Comparison of ENCODE assay signal across 18 cellular contexts in the genomic region with DNA sequence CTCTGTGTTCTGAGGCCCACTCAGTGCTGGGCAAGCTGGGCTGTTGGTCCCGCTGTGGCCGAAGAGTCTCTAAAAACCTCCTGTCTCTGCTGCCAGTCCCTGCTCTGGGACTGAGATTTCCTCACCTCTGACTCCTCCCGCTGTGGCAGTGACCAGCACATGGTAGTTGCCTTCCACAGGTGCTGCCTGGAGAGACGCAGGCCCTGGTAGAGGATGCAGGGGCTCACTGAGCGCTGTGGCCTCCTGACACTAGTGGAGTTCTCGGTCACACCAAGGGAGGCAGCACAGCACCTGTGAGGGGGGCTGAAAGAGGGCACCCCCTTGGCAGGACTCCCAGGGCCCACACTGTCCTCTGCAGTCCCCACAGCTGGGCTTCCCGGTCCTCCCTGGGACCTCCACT.
"Had no signal": no experiment of that assay in that cellular context is flagged by ENCODE, and none has a peak within 500 bp of the region (broad histone marks: within the 10 kb centered on the region; RNA-seq: fewer than 3 reads in every experiment).

No MANE protein-coding gene starts in this region.

- H3K36me3 Mint-ChIP-seq: natural killer cell had no signal

- H3K36me3 ChIP-seq: heart right ventricle, neural progenitor cell, prostate gland, right lobe of liver, spleen had no signal

- DNase-seq: cortex of kidney; dorsolateral prefrontal cortex; effector CD8-positive, alpha-beta T cell; heart right ventricle; hypothalamus; kidney glomerular epithelial cell; natural killer cell; occipital lobe; right lobe of liver; spleen; stimulated activated CD4-positive, alpha-beta T cell treated with anti-CD3 and anti-CD28 coated beads, Interleukin-15, amount 100 ng/mL, for 24 hours; stimulated activated CD4-positive, alpha-beta T cell treated with anti-CD3 and anti-CD28 coated beads, Interleukin-1b, Interleukin-23, amount 100 ng/mL, for 48 hours; stimulated activated CD4-positive, alpha-beta T cell treated with anti-CD3 and anti-CD28 coated beads, Interleukin-4, amount 100 ng/mL, for 24 hours; stimulated activated naive CD4-positive, alpha-beta T cell; trophoblast cell had no signal

- H3K4me3 ChIP-seq: dorsolateral prefrontal cortex, heart right ventricle, neural progenitor cell, prostate gland, right lobe of liver, spleen had no signal

- H3K9me3 ChIP-seq: heart right ventricle, prostate gland, right lobe of liver, spleen had no signal

- H3K27me3 ChIP-seq: dorsolateral prefrontal cortex, neural progenitor cell, right lobe of liver, spleen had no signal

- ATAC-seq: heart right ventricle, natural killer cell, right lobe of liver had no signal

- H3K27ac Mint-ChIP-seq: natural killer cell had no signal

- H3K4me3 Mint-ChIP-seq: natural killer cell had no signal

- H3K9me3 Mint-ChIP-seq: natural killer cell, neural progenitor cell had no signal

- H3K27ac ChIP-seq: dorsolateral prefrontal cortex, neural progenitor cell, parathyroid adenoma, prostate gland, right lobe of liver, spleen had no signal
